ENCODE assay signal across 25 cellular contexts in genomic region chr1:227918083-227918700, GRCh38. TPM values are rescaled to one million over a fixed set of nuclear protein-coding genes. Genes with fewer than 3 reads are reported as not detected.
"Had no signal": no experiment of that assay in that cellular context is flagged by ENCODE, and none has a peak within 500 bp of the region (broad histone marks: within the 10 kb centered on the region; RNA-seq: fewer than 3 reads in every experiment).

No MANE protein-coding gene starts in this region.

- H3K36me3 ChIP-seq: SJCRH30 had no signal

- H3K4me3 ChIP-seq: SJCRH30 had no signal

- FAIRE-seq: astrocyte had no signal

- DNase-seq: activated CD4-positive, alpha-beta memory T cell treated with anti-CD3 and anti-CD28 coated beads for 36 hours; activated CD4-positive, alpha-beta T cell treated with anti-CD3 and anti-CD28 coated beads, Interleukin-2, amount 10 ng/mL, durations not matched to agents 7 days and 5 days; activated CD4-positive, CD25-positive, alpha-beta regulatory T cell treated with anti-CD3 and anti-CD28 coated beads, Interleukin-2, amount 50 U/mL, for 72 hours; activated CD8-positive, alpha-beta memory T cell treated with anti-CD3 and anti-CD28 coated beads for 24 hours; activated effector memory CD4-positive, alpha-beta T cell treated with anti-CD3 and anti-CD28 coated beads, Interleukin-2, amount 50 U/mL, for 16 hours; activated naive CD4-positive, alpha-beta T cell treated with Interleukin-2 at 50 U/mL for 16 hours; activated T-cell treated with anti-CD3 and anti-CD28 coated beads, Interleukin-2, amount 50 U/mL, for 4 hours; amygdala; MV-4-11; NCI-H1092 treated with DMSO at 0.1 percent for 48 hours; NCI-H1417 treated with DMSO at 0.1 percent for 48 hours; NCI-H1694; NCI-H2029; NCI-H2107; NCI-H2171 treated with DMSO at 0.1 percent for 48 hours; NCI-H345; NCI-H510A; NCI-H526 treated with DMSO at 0.1 percent for 48 hours; SK-N-SH; T-helper 1 cell had no signal

- H3K9ac ChIP-seq: KMS-11, SK-N-SH had no signal

- H3K27ac ChIP-seq: KMS-11 had no signal

- H3K4me2 ChIP-seq: KMS-11, SK-N-SH had no signal

- H3K27me3 ChIP-seq: SJCRH30 had no signal

- H3K9me3 ChIP-seq: SJCRH30, SK-N-SH had no signal

- ATAC-seq: activated T-cell treated with anti-CD3 and anti-CD28 coated beads, Interleukin-2, amount 50 U/mL, for 4 hours had no signal

- H3K9me2 ChIP-seq: SK-N-SH had no signal

RNA-seq across cellular contexts. Expression of gene WNT9A, which starts 29.5 kb away (rescaled TPM):
- total RNA-seq: OCI-LY7 had no signal
- polyA plus RNA-seq: IgD-negative memory B cell had no signal
